Comparison of ENCODE assay signal across 11 cellular contexts in the genomic region with DNA sequence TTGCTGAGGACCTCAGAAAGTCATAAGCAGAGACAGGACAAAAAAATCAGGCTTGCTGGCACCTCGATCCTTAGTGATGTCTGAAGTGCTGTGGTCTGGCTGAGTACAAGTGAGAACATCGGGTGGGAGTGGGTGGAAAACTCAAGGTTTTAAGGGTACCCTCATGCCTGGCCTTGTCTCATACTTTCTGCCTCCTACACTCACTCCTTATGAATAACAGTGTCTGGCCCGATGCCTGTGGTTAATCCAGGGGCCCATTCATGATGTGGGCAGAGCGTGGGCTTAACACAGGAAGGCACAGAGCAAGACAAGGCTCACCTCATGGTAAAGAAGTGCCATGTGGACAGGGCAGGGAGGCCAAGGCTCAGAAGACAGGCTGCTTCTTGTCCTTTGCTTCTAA. TPM values are rescaled to one million over a fixed set of nuclear protein-coding genes. Genes with fewer than 3 reads are reported as not detected.
DNase-seq lines count a peak whose midpoint lies in the region; ATAC-seq, FAIRE-seq and TF ChIP-seq lines count a peak whose summit lies in the region.
"Had no signal": no experiment of that assay in that cellular context is flagged by ENCODE, and none has a peak within 500 bp of the region (broad histone marks: within the 10 kb centered on the region; RNA-seq: fewer than 3 reads in every experiment).

No MANE protein-coding gene starts in this region.

- TF ChIP-seq POLR2A in GM12878 (IDR thresholded peaks at IDR 0.05; ENCODE audit: low read depth, low read length), result no peak

- RAD21 ChIA-PET in GM12878 (lab: Charles Lee; ENCODE audit: unreplicated experiment), result interaction anchor here (0.5 to 3.5 kb wide), 9 partner anchors 10 to 129 kb away, joined by 3 to 31 read pairs (median 6); a partner anchor contains a TSS

- TF ChIP-seq RAD21 in GM12878 (IDR thresholded peaks at IDR 0.05; ENCODE audit: insufficient read depth, low read depth, low read length), result no peak

- peak overlapping the region; percentile 50 for H2AFZ ChIP-seq in GM12878 (ENCODE audit: control insufficient read depth, low read depth, low read length)

- peak overlapping the region; percentile 50 for H3K4me2 ChIP-seq in GM12878 (ENCODE audit: control insufficient read depth, insufficient read depth)

- no peak overlapping the region for H3K4me3 ChIP-seq in GM12878
- no peak overlapping the region for H3K4me3 ChIP-seq in skin epidermis

- SMC1A ChIA-PET in GM12878 (lab: Charles Lee; ENCODE audit: uncharacterized antibody, unreplicated experiment), result interaction anchor here (1.2 to 3.7 kb wide), 8 partner anchors 9 to 430 kb away, joined by 3 to 49 read pairs (median 8); a partner anchor contains a TSS

- POLR2A ChIA-PET in GM12878 (lab: Charles Lee), result interaction anchor here (1.0 to 3.1 kb wide), 5 partner anchors 8 to 40 kb away, joined by 4 to 20 read pairs (median 5); a partner anchor contains a TSS

- H3K36me3 ChIP-seq in GM12878 (ENCODE audit: control insufficient read depth in 2 of 2, insufficient read depth in 2 of 2, low read length in 1 of 2), result peaks cover 0 to 1% of the 10 kb centered on the region in 2 experiments; a peak in 3 of 4 replicates

- intact Hi-C loops in GM12878 (cut with micrococcal nuclease; ENCODE audit: unreplicated experiment), result loop anchor here (5.0 kb wide), 1 partner anchor 38 kb away; a partner anchor contains a TSS

- CTCF ChIA-PET in GM12878 (lab: Yijun Ruan, JAX), result interaction anchor here (1.3 to 2.1 kb wide), 6 partner anchors 14 to 56 kb away, joined by 4 to 8 read pairs (median 5); no protein-coding TSS in a partner anchor

- DNase-seq in stimulated activated naive CD4-positive, alpha-beta T cell treated with Interleukin-2 at 50 U/mL for 16 hours (lab: John Stamatoyannopoulos, UW), result peak; percentile 81
- DNase-seq in stimulated activated naive CD4-positive, alpha-beta T cell (lab: John Stamatoyannopoulos, UW), result no peak
- DNase-seq in GM12878 (ENCODE audit: low read depth, low spot score) (peak; percentile 20), NCI-H345 (lab: John Stamatoyannopoulos, UW) (no peak), DMS53 treated with DMSO at 0.1 percent for 48 hours (lab: John Stamatoyannopoulos, UW; ENCODE audit: unreplicated experiment) (no peak)
- DNase-seq: DMS153, NCI-H1092 treated with DMSO at 0.1 percent for 48 hours, T1000 had no signal

- peak overlapping the region; percentile 58 for H3K27ac ChIP-seq in GM12878 (ENCODE audit: control insufficient read depth, insufficient read depth)
- peak overlapping the region in 20 of 21 experiments; percentile 10 to 88 (median 60) for H3K27ac ChIP-seq in skin epidermis

- H3K9ac ChIP-seq in GM12878 (ENCODE audit: control insufficient read depth, insufficient read depth, low read length), result no peak overlapping the region; the same call in 1 of the 2 replicates

- peak; percentile 75 for ATAC-seq in GM12878
- ATAC-seq in HG03196 (IDR thresholded peaks at IDR 0.05; ENCODE audit: unreplicated experiment), result no peak
- ATAC-seq in HG03432 (IDR thresholded peaks at IDR 0.05; ENCODE audit: unreplicated experiment), result no peak

- TF ChIP-seq EP300 in GM12878 (IDR thresholded peaks at IDR 0.05; ENCODE audit: borderline replicate concordance in 1 of 2, control insufficient read depth in 1 of 2, low read depth in 2 of 2, low read length in 2 of 2), result no peak

- peak; percentile 66 for FAIRE-seq in GM12878 (lab: Jason Lieb, UNC)

- H3K4me1 ChIP-seq in GM12878 (ENCODE audit: control insufficient read depth, insufficient read depth, low read length), result peaks cover 21% of the 10 kb centered on the region

- WGBS in GM12878 (ENCODE audit: insufficient coverage, insufficient replicate concordance, low lambda C conversion rate, missing lambda C conversion rate), result 42% methylated on average over 4 of the region's 4 CpGs

- H3K9me3 ChIP-seq in GM12878 (replicated peaks; ENCODE audit: control insufficient read depth, insufficient read depth, low read length), result no peaks in the 10 kb centered on the region

- TF ChIP-seq CTCF in GM12878 (IDR thresholded peaks at IDR 0.05 in 2 of 3, conservative IDR thresholded peaks at IDR 0.05 in 1 of 3; ENCODE audit: control insufficient read depth in 2 of 3, extremely low read depth in 1 of 3, insufficient read depth in 1 of 3, low read depth in 3 of 3, low read length in 3 of 3), result no peak

- no peaks in the 10 kb centered on the region for H4K20me1 ChIP-seq in GM12878 (ENCODE audit: control insufficient read depth, insufficient read depth)

- in situ Hi-C loops in GM12878 (cut with MboI), result no loop called here

- H3K79me2 ChIP-seq in GM12878 (ENCODE audit: control insufficient read depth, insufficient read depth, low read length), result no peaks in the 10 kb centered on the region

- H3K27me3 ChIP-seq in GM12878 (replicated peaks in 1 of 2; ENCODE audit: control insufficient read depth in 2 of 2, insufficient read depth in 2 of 2, low read length in 1 of 2), result no peaks in the 10 kb centered on the region

- no TSS peak for BruUV-seq in GM12878 (replicated peaks; lab: Mats Ljungman, UMichigan)

TF ChIP-seq in GM12878, 131 proteins besides CTCF, POLR2A, EP300 and RAD21 (continues in another document):
- TF ChIP-seq NFIC (IDR thresholded peaks at IDR 0.05; ENCODE audit: low read depth, low read length) (no peak), RUNX3 (IDR thresholded peaks at IDR 0.05; ENCODE audit: low read length) (peak; percentile 82), POLR2AphosphoS2 (IDR thresholded peaks at IDR 0.05; ENCODE audit: low read depth, low read length) (no peak), CBFB (IDR thresholded peaks at IDR 0.05; ENCODE audit: low read depth) (peak; percentile 57; the same call in 1 of the 2 replicates), JUNB (IDR thresholded peaks at IDR 0.05) (peak; percentile 25; the same call in 1 of the 2 replicates), IKZF2 (IDR thresholded peaks at IDR 0.05) (peak in 1 of 2 experiments; percentile 14; a peak in 2 of 4 replicates), SIN3A (IDR thresholded peaks at IDR 0.05; ENCODE audit: low read depth, low read length) (no peak)
- TF ChIP-seq, protein P1, sequence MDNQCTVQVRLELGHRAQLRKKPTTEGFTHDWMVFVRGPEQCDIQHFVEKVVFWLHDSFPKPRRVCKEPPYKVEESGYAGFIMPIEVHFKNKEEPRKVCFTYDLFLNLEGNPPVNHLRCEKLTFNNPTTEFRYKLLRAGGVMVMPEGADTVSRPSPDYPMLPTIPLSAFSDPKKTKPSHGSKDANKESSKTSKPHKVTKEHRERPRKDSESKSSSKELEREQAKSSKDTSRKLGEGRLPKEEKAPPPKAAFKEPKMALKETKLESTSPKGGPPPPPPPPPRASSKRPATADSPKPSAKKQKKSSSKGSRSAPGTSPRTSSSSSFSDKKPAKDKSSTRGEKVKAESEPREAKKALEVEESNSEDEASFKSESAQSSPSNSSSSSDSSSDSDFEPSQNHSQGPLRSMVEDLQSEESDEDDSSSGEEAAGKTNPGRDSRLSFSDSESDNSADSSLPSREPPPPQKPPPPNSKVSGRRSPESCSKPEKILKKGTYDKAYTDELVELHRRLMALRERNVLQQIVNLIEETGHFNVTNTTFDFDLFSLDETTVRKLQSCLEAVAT (IDR thresholded peaks at IDR 0.05), result no peak

RNA-seq across cellular contexts. Expression of a gene that starts 11.0 kb away (rescaled TPM):
- 4.5 and 7.8 TPM in 2 replicates for total RNA-seq in GM12878 (2013; cell fraction: nucleolus; rRNA removed)
- total RNA-seq in GM12878 (2014; rRNA removed) (0.71 and 1.4 TPM in 2 replicates), GM12878 (2014; rRNA removed; fragmentation: Illumina TruSeq; extraction: Trizol) (0.88 and 0.94 TPM in 2 replicates), GM12878 (2021) (1.1 and 1.6 TPM in 2 replicates)
- polyA plus RNA-seq in GM12878 (2011; ENCODE audit: low read depth), result 0.58 TPM
- polyA plus RNA-seq in GM12878 (2011; rRNA removed) (0.53 and 1.2 TPM in 2 replicates), GM12878 (2014; fragmentation: Illumina TruSeq; extraction: Trizol) (0.14 and 0.94 TPM in 2 replicates), GM12878 (2014; fragmentation: Nextera tagmentation; extraction: Ambion mirVana) (under 1 TPM; 0.02 to 0.19 TPM), GM12878 (2014; rRNA removed) (1.5 and 1.9 TPM in 2 replicates), GM12878 (2016; fragmentation: Nextera tagmentation; extraction: Ambion mirVana) (under 1 TPM; 0.23 to 0.58 TPM)
- 0.58 and 0.89 TPM in 2 replicates for polyA plus RNA-seq in GM12878 (2011; cell fraction: cytosol; rRNA removed)
- 4.3 and 7.3 TPM in 2 replicates for polyA plus RNA-seq in GM12878 (2011; cell fraction: nucleus; rRNA removed)
- polyA plus RNA-seq in GM12878 (2012), result 0.66 and 0.85 TPM in 2 replicates
- polyA minus RNA-seq in GM12878 (2011; rRNA and poly(A)+ RNA removed), result 0.66 and 2.3 TPM in 2 replicates
- 1.7 TPM in 1 of 2 replicates, not detected in the other for polyA minus RNA-seq in GM12878 (2011; cell fraction: cytosol; rRNA and poly(A)+ RNA removed)
- polyA minus RNA-seq in GM12878 (2011; cell fraction: nucleus; rRNA and poly(A)+ RNA removed), result 3.0 and 5.2 TPM in 2 replicates

RNA-seq across cellular contexts. Expression of a gene that starts 37.2 kb away (rescaled TPM):
- total RNA-seq in GM12878 (2013; cell fraction: nucleolus; rRNA removed), result 59.6 and 64.1 TPM in 2 replicates
- total RNA-seq in GM12878 (2014; rRNA removed) (31.1 and 34.0 TPM in 2 replicates), GM12878 (2014; rRNA removed; fragmentation: Illumina TruSeq; extraction: Trizol) (32.9 and 36.0 TPM in 2 replicates), GM12878 (2021) (224 and 237 TPM in 2 replicates)
- polyA plus RNA-seq in GM12878 (2011; ENCODE audit: low read depth), result 127 TPM
- polyA plus RNA-seq in GM12878 (2011; rRNA removed) (27.6 and 52.2 TPM in 2 replicates), GM12878 (2014; fragmentation: Illumina TruSeq; extraction: Trizol) (122 and 187 TPM in 2 replicates), GM12878 (2014; fragmentation: Nextera tagmentation; extraction: Ambion mirVana) (100 to 1,000 TPM; 122 to 134 TPM), GM12878 (2014; rRNA removed) (158 and 175 TPM in 2 replicates), GM12878 (2016; fragmentation: Nextera tagmentation; extraction: Ambion mirVana) (100 to 1,000 TPM; 228 to 248 TPM)
- polyA plus RNA-seq in GM12878 (2011; cell fraction: cytosol; rRNA removed), result 146 and 147 TPM in 2 replicates
- polyA plus RNA-seq in GM12878 (2011; cell fraction: nucleus; rRNA removed), result 71.7 and 83.1 TPM in 2 replicates
- polyA plus RNA-seq in GM12878 (2012), result 196 and 231 TPM in 2 replicates
- 116 and 196 TPM in 2 replicates for polyA minus RNA-seq in GM12878 (2011; rRNA and poly(A)+ RNA removed)
- polyA minus RNA-seq in GM12878 (2011; cell fraction: cytosol; rRNA and poly(A)+ RNA removed), result 109 TPM in 2 replicates
- 77.9 and 115 TPM in 2 replicates for polyA minus RNA-seq in GM12878 (2011; cell fraction: nucleus; rRNA and poly(A)+ RNA removed)

Comparison
In these comparisons a context has a peak if more than half of its experiments do, and no peak if none do; other contexts are left out.
1. DNase-seq: peak in stimulated activated naive CD4-positive, alpha-beta T cell treated with Interleukin-2 at 50 U/mL for 16 hours (single experiment) and GM12878 (single experiment); none in stimulated activated naive CD4-positive, alpha-beta T cell (0 of 6), NCI-H345 (single experiment) and DMS53 treated with DMSO at 0.1 percent for 48 hours (single experiment).